In genomic region chr13:88919970-88920628, GRCh38 we compare ENCODE assay signal across 11 cellular contexts.
DNase-seq lines count a peak whose midpoint lies in the region; ATAC-seq and TF ChIP-seq lines count a peak whose summit lies in the region.
"Had no signal": no experiment of that assay in that cellular context is flagged by ENCODE, and none has a peak within 500 bp of the region (broad histone marks: within the 10 kb centered on the region; RNA-seq: fewer than 3 reads in every experiment).

No MANE protein-coding gene starts in this region.

- intact Hi-C loops in activated CD8-positive, alpha-beta T cell treated with anti-CD3 and anti-CD28 coated beads for 36 hours (cut with micrococcal nuclease): no loop called here

- H3K4me3 ChIP-seq in BLaER1 (peak overlapping the region; percentile 9; the same call in 1 of the 2 replicates), upper lobe of left lung (no peak overlapping the region)

- peak overlapping the region; percentile 74 for H3K9ac ChIP-seq in BLaER1

- peaks cover 42% of the 10 kb centered on the region for H3K9me3 ChIP-seq in BLaER1
- H3K9me3 ChIP-seq in upper lobe of left lung: peaks cover 0 to 6% (median 0%) of the 10 kb centered on the region in 4 donors

- 54 to 60% methylated on average over 3 of the region's 3 CpGs for whole genome bisulfite sequencing in upper lobe of left lung, 2 donors

- H3K27ac ChIP-seq in BLaER1: peak overlapping the region; percentile 94
- no peak overlapping the region for H3K27ac ChIP-seq in upper lobe of left lung
- H3K27ac ChIP-seq: C4-2B had no signal

- peak overlapping the region; percentile 70 for H3K4me2 ChIP-seq in BLaER1

- H3K27me3 ChIP-seq in BLaER1 (no peaks in the 10 kb centered on the region), upper lobe of left lung (no peaks in the 10 kb centered on the region)

- no peak overlapping the region for H3K27ac Mint-ChIP-seq in activated CD8-positive, alpha-beta T cell treated with anti-CD3 and anti-CD28 coated beads for 36 hours
- H3K27ac Mint-ChIP-seq in osteocyte (ENCODE audit: unreplicated experiment): no peak overlapping the region

- H3K4me1 Mint-ChIP-seq in activated CD8-positive, alpha-beta T cell treated with anti-CD3 and anti-CD28 coated beads for 36 hours (ENCODE audit: low read depth): peaks cover 14% of the 10 kb centered on the region
- no peaks in the 10 kb centered on the region for H3K4me1 Mint-ChIP-seq in osteocyte (ENCODE audit: unreplicated experiment)

- H4K20me1 ChIP-seq in BLaER1: no peaks in the 10 kb centered on the region

- peaks cover 3% of the 10 kb centered on the region for H3K9me3 Mint-ChIP-seq in activated CD8-positive, alpha-beta T cell treated with anti-CD3 and anti-CD28 coated beads for 36 hours
- no peaks in the 10 kb centered on the region for H3K9me3 Mint-ChIP-seq in osteocyte (ENCODE audit: unreplicated experiment)

- H3K27me3 Mint-ChIP-seq in activated CD8-positive, alpha-beta T cell treated with anti-CD3 and anti-CD28 coated beads for 36 hours: no peaks in the 10 kb centered on the region
- no peaks in the 10 kb centered on the region for H3K27me3 Mint-ChIP-seq in osteocyte (ENCODE audit: unreplicated experiment)

- peaks cover 4% of the 10 kb centered on the region; the same call in 1 of the 2 replicates for H3K36me3 ChIP-seq in BLaER1
- no peaks in the 10 kb centered on the region for H3K36me3 ChIP-seq in upper lobe of left lung

- TF ChIP-seq POLR2A in upper lobe of left lung (IDR thresholded peaks at IDR 0.05): no peak

- no peak for TF ChIP-seq EP300 in upper lobe of left lung (IDR thresholded peaks at IDR 0.05)

- POLR2A ChIA-PET in activated CD8-positive, alpha-beta T cell treated with anti-CD3 and anti-CD28 coated beads for 36 hours (lab: Charles Lee): no interaction called here

- no peak for TF ChIP-seq CTCF in activated CD8-positive, alpha-beta T cell treated with anti-CD3 and anti-CD28 coated beads for 36 hours (IDR thresholded peaks at IDR 0.05)
- TF ChIP-seq CTCF in upper lobe of left lung (IDR thresholded peaks at IDR 0.05): no peak
- TF ChIP-seq CTCF in osteocyte (IDR thresholded peaks at IDR 0.05): no peak

- peaks cover 45% of the 10 kb centered on the region for H3K4me1 ChIP-seq in BLaER1
- H3K4me1 ChIP-seq in upper lobe of left lung: no peaks in the 10 kb centered on the region

- DNase-seq in activated CD8-positive, alpha-beta T cell treated with anti-CD3 and anti-CD28 coated beads for 36 hours: peak; percentile 69
- DNase-seq in iPS-NIHi11 (ENCODE audit: low spot score) (no peak), upper lobe of left lung (no peak), osteocyte (ENCODE audit: extremely low spot score, unreplicated experiment) (no peak)

- CTCF ChIA-PET in activated CD8-positive, alpha-beta T cell treated with anti-CD3 and anti-CD28 coated beads for 36 hours (lab: Charles Lee): interaction anchor here (1.1 kb wide), 1 partner anchor 17 kb away, joined by 3 read pairs; no protein-coding TSS in a partner anchor

- no peak overlapping the region for H3K4me3 Mint-ChIP-seq in activated CD8-positive, alpha-beta T cell treated with anti-CD3 and anti-CD28 coated beads for 36 hours
- no peak overlapping the region for H3K4me3 Mint-ChIP-seq in osteocyte (ENCODE audit: unreplicated experiment)

- ATAC-seq in GM21367 (IDR thresholded peaks at IDR 0.05; ENCODE audit: unreplicated experiment): peak; percentile 84
- ATAC-seq in HG03460 (IDR thresholded peaks at IDR 0.05; ENCODE audit: unreplicated experiment): peak; percentile 96
- ATAC-seq in activated CD8-positive, alpha-beta T cell treated with anti-CD3 and anti-CD28 coated beads for 36 hours: peak; percentile 97
- ATAC-seq in GM18861 (IDR thresholded peaks at IDR 0.05; ENCODE audit: unreplicated experiment): no peak
- no peak for ATAC-seq in upper lobe of left lung (ENCODE audit: low FRiP score in 2 of 2)
- ATAC-seq: HCT116, Panc1 had no signal

- no peaks in the 10 kb centered on the region for H3K36me3 Mint-ChIP-seq in activated CD8-positive, alpha-beta T cell treated with anti-CD3 and anti-CD28 coated beads for 36 hours (ENCODE audit: low read depth)
- no peaks in the 10 kb centered on the region for H3K36me3 Mint-ChIP-seq in osteocyte (ENCODE audit: unreplicated experiment)

Comparison
In these comparisons a context has a peak if more than half of its experiments do, and no peak if none do; other contexts are left out.
1. ATAC-seq: peak in GM21367 (single experiment), HG03460 (single experiment) and activated CD8-positive, alpha-beta T cell treated with anti-CD3 and anti-CD28 coated beads for 36 hours (single experiment); none in GM18861 (single experiment) and upper lobe of left lung (0 of 2).